26 cellular contexts compared by ENCODE assay signal in genomic region chr6:48388045-48388444, GRCh38.
"Had no signal": no experiment of that assay in that cellular context is flagged by ENCODE, and none has a peak within 500 bp of the region (broad histone marks: within the 10 kb centered on the region; RNA-seq: fewer than 3 reads in every experiment).

No MANE protein-coding gene starts in this region.

- H3K4me2 ChIP-seq: KMS-11, PC-9 had no signal

- DNase-seq: activated B cell treated with CpG ODN at 0.5 μM for 24 hours; activated CD4-positive, alpha-beta T cell treated with anti-CD3 and anti-CD28 coated beads for 1 hour; activated CD4-positive, alpha-beta T cell treated with anti-CD3 and anti-CD28 coated beads, Interleukin-2, amount 10 ng/mL, durations not matched to agents 24 days and 14 days; activated CD4-positive, alpha-beta T cell treated with anti-CD3 and anti-CD28 coated beads, Interleukin-2, amount 50 U/mL, for 48 hours; activated CD8-positive, alpha-beta memory T cell treated with anti-CD3 and anti-CD28 coated beads, Interleukin-2, amount 10 ng/mL, durations not matched to agents 7 days and 5 days; activated effector memory CD4-positive, alpha-beta T cell treated with anti-CD3 and anti-CD28 coated beads, Interleukin-2, amount 50 U/mL, for 16 hours; activated naive CD4-positive, alpha-beta T cell treated with Interleukin-2 at 50 U/mL for 16 hours; activated naive CD8-positive, alpha-beta T cell treated with anti-CD3 and anti-CD28 coated beads, Interleukin-2, amount 50 U/mL, for 24 hours; activated T-cell treated with anti-CD3 and anti-CD28 coated beads, Interleukin-2, amount 50 U/mL, for 4 hours; amniotic stem cell; body of pancreas; MM.1S; NCI-H1105; NCI-H1436; NCI-H187 treated with DMSO at 0.1 percent for 48 hours; NCI-H2081 treated with DMSO at 0.1 percent for 48 hours; NCI-H82; PC-9; SHP77 treated with DMSO at 0.1 percent for 48 hours; T-cell; T-helper 2 cell; T1000 had no signal

- H3K4me1 ChIP-seq: ascending aorta, body of pancreas had no signal

- ATAC-seq: activated CD8-positive, alpha-beta memory T cell treated with anti-CD3 and anti-CD28 coated beads, Interleukin-2, amount 10 ng/mL, durations not matched to agents 7 days and 5 days; activated naive CD4-positive, alpha-beta T cell treated with anti-CD3 and anti-CD28 coated beads, Interleukin-2, amount 50 U/mL, for 72 hours; activated naive CD8-positive, alpha-beta T cell treated with anti-CD3 and anti-CD28 coated beads, Interleukin-2, amount 50 U/mL, for 24 hours; activated T-cell treated with anti-CD3 and anti-CD28 coated beads, Interleukin-2, amount 50 U/mL, for 4 hours; body of pancreas; T-cell had no signal

- H3K9me3 ChIP-seq: ascending aorta, body of pancreas had no signal

- H3K9ac ChIP-seq: KMS-11 had no signal

- H3K27ac ChIP-seq: ascending aorta, body of pancreas, KMS-11, PC-9, SK-N-MC had no signal

- H3K27me3 ChIP-seq: ascending aorta, body of pancreas had no signal

- H3K36me3 ChIP-seq: ascending aorta had no signal

- H3K4me3 ChIP-seq: ascending aorta, body of pancreas, PC-9, SK-N-MC had no signal
